In genomic region chr3:188255190-188255589, GRCh38 we compare ENCODE assay signal across 16 cellular contexts.
DNase-seq lines count a peak whose midpoint lies in the region; ATAC-seq and TF ChIP-seq lines count a peak whose summit lies in the region.
"Had no signal": no experiment of that assay in that cellular context is flagged by ENCODE, and none has a peak within 500 bp of the region (broad histone marks: within the 10 kb centered on the region; RNA-seq: fewer than 3 reads in every experiment).

No MANE protein-coding gene starts in this region.

- H3K36me3 ChIP-seq in muscle layer of colon (ENCODE audit: insufficient read depth, low read length) (peaks cover 3% of the 10 kb centered on the region), transverse colon (no peaks in the 10 kb centered on the region)

- no peak for DNase-seq in activated naive CD8-positive, alpha-beta T cell treated with anti-CD3 and anti-CD28 coated beads for 36 hours
- DNase-seq in activated naive CD8-positive, alpha-beta T cell treated with anti-CD3 and anti-CD28 coated beads, Interleukin-2, amount 50 U/mL, for 24 hours: no peak
- DNase-seq in transverse colon: no peak
- DNase-seq in NCI-H2227 treated with DMSO at 0.1 percent for 48 hours (lab: John Stamatoyannopoulos, UW): no peak
- DNase-seq: Calu3; CD4-positive, alpha-beta T cell; NCI-H2029; NCI-H2171 treated with DMSO at 0.1 percent for 48 hours; NCI-H510A had no signal

- in situ Hi-C loops in transverse colon (cut with MboI; ENCODE audit: low pct_ligation_motif_present in 1 of 4, low pct_unique_long_range_greater_than_20kb in 1 of 4, low sequenced_read_pairs in 3 of 4): no loop called here

- H3K9me3 Mint-ChIP-seq in activated naive CD8-positive, alpha-beta T cell (ENCODE audit: low read depth): no peaks in the 10 kb centered on the region
- peaks cover 11% of the 10 kb centered on the region for H3K9me3 Mint-ChIP-seq in activated naive CD8-positive, alpha-beta T cell treated with anti-CD3 and anti-CD28 coated beads for 36 hours
- peaks cover 13% of the 10 kb centered on the region for H3K9me3 Mint-ChIP-seq in activated naive CD8-positive, alpha-beta T cell treated with anti-CD3 and anti-CD28 coated beads, Interleukin-2, amount 50 U/mL, for 24 hours
- H3K9me3 Mint-ChIP-seq: CD4-positive, alpha-beta T cell had no signal

- TF ChIP-seq CTCF in transverse colon (IDR thresholded peaks at IDR 0.05): no peak

- H3K27ac ChIP-seq in muscle layer of colon (ENCODE audit: low read depth, low read length) (peak overlapping the region; percentile 24), transverse colon (peak overlapping the region; percentile 39 to 85 (median 72))

- no peaks in the 10 kb centered on the region for H3K9me3 ChIP-seq in muscle layer of colon (ENCODE audit: low read length)
- H3K9me3 ChIP-seq in transverse colon: no peaks in the 10 kb centered on the region

- peaks cover 25% of the 10 kb centered on the region for H3K36me3 Mint-ChIP-seq in activated naive CD8-positive, alpha-beta T cell
- H3K36me3 Mint-ChIP-seq in activated naive CD8-positive, alpha-beta T cell treated with anti-CD3 and anti-CD28 coated beads for 36 hours: peaks cover 23% of the 10 kb centered on the region
- peaks cover 20% of the 10 kb centered on the region for H3K36me3 Mint-ChIP-seq in activated naive CD8-positive, alpha-beta T cell treated with anti-CD3 and anti-CD28 coated beads, Interleukin-2, amount 50 U/mL, for 24 hours (ENCODE audit: low read depth)

- peak; percentile 35 for ATAC-seq in activated naive CD8-positive, alpha-beta T cell treated with anti-CD3 and anti-CD28 coated beads, Interleukin-2, amount 50 U/mL, for 24 hours
- no peak for ATAC-seq in GM21723 (IDR thresholded peaks at IDR 0.05; ENCODE audit: unreplicated experiment)
- ATAC-seq: GM12878, Panc1 had no signal

- no peaks in the 10 kb centered on the region for H3K27me3 ChIP-seq in muscle layer of colon (ENCODE audit: control insufficient read depth in 1 of 2, insufficient read depth in 2 of 2, low read length in 2 of 2)
- H3K27me3 ChIP-seq in transverse colon: no peaks in the 10 kb centered on the region

- intact Hi-C loops in transverse colon (cut with DNase I; ENCODE audit: low total_unique reads): no loop called here

- WGBS in transverse colon (ENCODE audit: low coverage in 1 of 2), 2 donors: 94% methylated on average over 2 of the region's 2 CpGs; no CpG with 5 or more reads in 1 of the 2 donors

- H3K4me1 Mint-ChIP-seq in activated naive CD8-positive, alpha-beta T cell (ENCODE audit: low read depth): peaks cover 34% of the 10 kb centered on the region
- H3K4me1 Mint-ChIP-seq in activated naive CD8-positive, alpha-beta T cell treated with anti-CD3 and anti-CD28 coated beads for 36 hours: peaks cover 27% of the 10 kb centered on the region
- peaks cover 45% of the 10 kb centered on the region for H3K4me1 Mint-ChIP-seq in activated naive CD8-positive, alpha-beta T cell treated with anti-CD3 and anti-CD28 coated beads, Interleukin-2, amount 50 U/mL, for 24 hours

- H3K9ac ChIP-seq in muscle layer of colon (ENCODE audit: low read length): peak overlapping the region; percentile 2

- no peak for TF ChIP-seq POLR2A in transverse colon (IDR thresholded peaks at IDR 0.05)

- H3K27ac Mint-ChIP-seq in activated naive CD8-positive, alpha-beta T cell: peak overlapping the region; percentile 92
- H3K27ac Mint-ChIP-seq in activated naive CD8-positive, alpha-beta T cell treated with anti-CD3 and anti-CD28 coated beads for 36 hours: no peak overlapping the region
- no peak overlapping the region for H3K27ac Mint-ChIP-seq in activated naive CD8-positive, alpha-beta T cell treated with anti-CD3 and anti-CD28 coated beads, Interleukin-2, amount 50 U/mL, for 24 hours
- H3K27ac Mint-ChIP-seq: B cell; CD4-positive, alpha-beta T cell; IgD-negative memory B cell had no signal

- H3K4me3 Mint-ChIP-seq in activated naive CD8-positive, alpha-beta T cell: no peak overlapping the region
- H3K4me3 Mint-ChIP-seq in activated naive CD8-positive, alpha-beta T cell treated with anti-CD3 and anti-CD28 coated beads for 36 hours: no peak overlapping the region
- no peak overlapping the region for H3K4me3 Mint-ChIP-seq in activated naive CD8-positive, alpha-beta T cell treated with anti-CD3 and anti-CD28 coated beads, Interleukin-2, amount 50 U/mL, for 24 hours
- H3K4me3 Mint-ChIP-seq: B cell; CD4-positive, alpha-beta T cell; IgD-negative memory B cell had no signal

- no peak overlapping the region for H3K4me3 ChIP-seq in muscle layer of colon (ENCODE audit: low read depth in 1 of 2, low read length in 2 of 2)
- H3K4me3 ChIP-seq in transverse colon: no peak overlapping the region
- H3K4me3 ChIP-seq: GM12878 had no signal

- no peaks in the 10 kb centered on the region for H3K27me3 Mint-ChIP-seq in activated naive CD8-positive, alpha-beta T cell
- no peaks in the 10 kb centered on the region for H3K27me3 Mint-ChIP-seq in activated naive CD8-positive, alpha-beta T cell treated with anti-CD3 and anti-CD28 coated beads for 36 hours
- no peaks in the 10 kb centered on the region for H3K27me3 Mint-ChIP-seq in activated naive CD8-positive, alpha-beta T cell treated with anti-CD3 and anti-CD28 coated beads, Interleukin-2, amount 50 U/mL, for 24 hours
- H3K27me3 Mint-ChIP-seq: B cell; CD4-positive, alpha-beta T cell; IgD-negative memory B cell had no signal

- no peak for TF ChIP-seq EP300 in transverse colon (IDR thresholded peaks at IDR 0.05; ENCODE audit: low read depth)

- H3K4me1 ChIP-seq in muscle layer of colon (ENCODE audit: insufficient read depth, low read length) (peaks cover 54% of the 10 kb centered on the region), transverse colon (peaks cover 27 to 73% (median 56%) of the 10 kb centered on the region in 4 donors)
